ENCODE assay signal across 35 cellular contexts in the genomic region with DNA sequence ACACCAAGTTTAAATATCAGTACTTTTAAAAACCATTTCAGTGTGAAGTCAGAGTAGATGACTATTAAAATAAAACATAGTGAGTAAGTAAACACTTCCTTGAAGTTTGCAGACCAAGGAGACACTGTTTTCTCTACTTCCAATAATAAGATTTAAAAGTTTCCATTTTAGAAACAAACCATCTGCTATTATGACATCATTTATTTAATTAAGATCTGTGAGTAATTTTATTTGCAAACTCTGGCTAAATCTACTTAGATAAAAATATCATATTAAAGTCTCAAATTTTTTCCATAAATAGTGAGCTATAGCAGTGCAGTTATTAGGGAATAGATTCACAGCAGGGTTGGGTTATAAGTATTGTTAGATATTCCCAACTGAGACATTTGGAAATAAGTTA.
"Had no signal": no experiment of that assay in that cellular context is flagged by ENCODE, and none has a peak within 500 bp of the region (broad histone marks: within the 10 kb centered on the region; RNA-seq: fewer than 3 reads in every experiment).

No MANE protein-coding gene starts in this region.

- ATAC-seq: activated CD4-positive, alpha-beta T cell treated with anti-CD3 and anti-CD28 coated beads for 36 hours; activated CD4-positive, CD25-positive, alpha-beta regulatory T cell treated with anti-CD3 and anti-CD28 coated beads, Interleukin-2, amount 50 U/mL, for 24 hours; activated CD8-positive, alpha-beta T cell treated with anti-CD3 and anti-CD28 coated beads for 36 hours; activated naive CD4-positive, alpha-beta T cell treated with anti-CD3 and anti-CD28 coated beads, Interleukin-2, amount 50 U/mL, for 72 hours; activated T-cell treated with anti-CD3 and anti-CD28 coated beads, Interleukin-2, amount 50 U/mL, for 4 hours; activated T-cell treated with anti-CD3 and anti-CD28 coated beads, Interleukin-2, amount 50 U/mL, for 72 hours; activated T-helper 17 cell treated with anti-CD3 and anti-CD28 coated beads, Interleukin-2, amount 50 U/mL, for 72 hours; body of pancreas; T-cell; T-helper 17 cell had no signal

- H3K4me1 ChIP-seq: adrenal gland, breast epithelium had no signal

- H3K27ac ChIP-seq: adrenal gland, body of pancreas, brain microvascular endothelial cell, breast epithelium, VCaP had no signal

- H3K4me3 ChIP-seq: adrenal gland, body of pancreas, breast epithelium had no signal

- DNase-seq: activated B cell treated with CpG ODN at 0.5 μM for 24 hours; activated CD4-positive, alpha-beta memory T cell treated with anti-CD3 and anti-CD28 coated beads for 36 hours; activated CD4-positive, alpha-beta T cell treated with anti-CD3 and anti-CD28 coated beads for 1 hour; activated CD4-positive, alpha-beta T cell treated with anti-CD3 and anti-CD28 coated beads for 36 hours; activated CD4-positive, alpha-beta T cell treated with anti-CD3 and anti-CD28 coated beads for 48 hours; activated CD4-positive, alpha-beta T cell treated with anti-CD3 and anti-CD28 coated beads, Interleukin-2, amount 10 ng/mL, durations not matched to agents 7 days and 5 days; activated CD4-positive, alpha-beta T cell treated with anti-CD3 and anti-CD28 coated beads, Interleukin-2, amount 50 U/mL, for 4 hours; activated CD8-positive, alpha-beta memory T cell treated with anti-CD3 and anti-CD28 coated beads, Interleukin-2, amount 50 U/mL, for 4 hours; activated CD8-positive, alpha-beta T cell treated with anti-CD3 and anti-CD28 coated beads for 36 hours; activated effector memory CD4-positive, alpha-beta T cell treated with anti-CD3 and anti-CD28 coated beads, Interleukin-2, amount 50 U/mL, for 16 hours; activated gamma-delta T cell treated with Interleukin-2 at 50 U/mL for 16 hours; activated naive CD4-positive, alpha-beta T cell; activated naive CD4-positive, alpha-beta T cell treated with anti-CD3 and anti-CD28 coated beads for 36 hours; activated naive CD4-positive, alpha-beta T cell treated with anti-CD3 and anti-CD28 coated beads, Interleukin-2, amount 50 U/mL, for 16 hours; activated naive CD8-positive, alpha-beta T cell treated with anti-CD3 and anti-CD28 coated beads for 36 hours; activated T-cell treated with anti-CD3 and anti-CD28 coated beads for 4 hours; activated T-cell treated with anti-CD3 and anti-CD28 coated beads, Interleukin-2, amount 50 U/mL, for 1 hour; activated T-cell treated with anti-CD3 and anti-CD28 coated beads, Interleukin-2, amount 50 U/mL, for 4 hours; activated T-cell treated with anti-CD3 and anti-CD28 coated beads, Interleukin-2, amount 50 U/mL, for 72 hours; adrenal gland; amniotic stem cell; aorta; body of pancreas; brain microvascular endothelial cell; central memory CD4-positive, alpha-beta T cell; T-cell; T-helper 17 cell; T-helper 9 cell had no signal

- H3K9me3 ChIP-seq: adrenal gland, body of pancreas, breast epithelium had no signal

- H3K36me3 ChIP-seq: adrenal gland, brain microvascular endothelial cell, breast epithelium had no signal

- FAIRE-seq: astrocyte, TTC549 had no signal

- H3K27me3 ChIP-seq: adrenal gland, body of pancreas, brain microvascular endothelial cell, breast epithelium had no signal
